16 cellular contexts compared by ENCODE assay signal in the genomic region with DNA sequence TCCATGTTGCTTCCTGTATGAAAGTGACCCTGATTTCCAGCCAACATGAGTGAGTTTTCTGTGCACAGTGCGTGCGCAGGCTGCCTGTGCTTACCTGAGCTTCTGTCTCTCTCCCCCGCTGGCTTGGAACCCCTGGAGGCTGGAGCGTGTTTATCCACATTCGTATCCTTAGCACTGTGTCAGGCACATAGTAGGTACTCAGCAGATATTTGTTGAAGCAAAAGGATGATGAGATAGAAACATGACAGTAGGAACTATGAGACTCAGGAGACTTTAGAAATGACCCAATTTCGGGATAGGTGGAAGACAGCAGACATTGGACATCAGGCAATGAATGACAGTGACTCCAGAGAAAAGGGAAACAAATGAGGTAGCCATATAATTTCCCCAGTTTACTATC. TPM values are rescaled to one million over a fixed set of nuclear protein-coding genes. Genes with fewer than 3 reads are reported as not detected.
DNase-seq lines count a peak whose midpoint lies in the region; ATAC-seq and TF ChIP-seq lines count a peak whose summit lies in the region.
"Had no signal": no experiment of that assay in that cellular context is flagged by ENCODE, and none has a peak within 500 bp of the region (broad histone marks: within the 10 kb centered on the region; RNA-seq: fewer than 3 reads in every experiment).

No MANE protein-coding gene starts in this region.

- no peak for TF ChIP-seq POLR2A in body of pancreas (IDR thresholded peaks at IDR 0.05)

- ATAC-seq in body of pancreas = peak; percentile 12
- ATAC-seq in GM18909 (IDR thresholded peaks at IDR 0.05; ENCODE audit: poor library complexity, unreplicated experiment) = no peak
- no peak for ATAC-seq in GM18867 (IDR thresholded peaks at IDR 0.05; ENCODE audit: unreplicated experiment)

- peak overlapping the region in 8 of 11 experiments; percentile 26 to 81 (median 69); a peak in 12 of 22 replicates for H3K4me2 ChIP-seq in BLaER1 treated with 17β-estradiol and CSF1 and Interleukin-3, amounts not matched to agents 10 nM and 100 nM

- H3K9ac ChIP-seq in BLaER1 treated with 17β-estradiol and CSF1 and Interleukin-3, amounts not matched to agents 10 nM and 100 nM = no peak overlapping the region
- no peak overlapping the region for H3K9ac ChIP-seq in stomach smooth muscle (ENCODE audit: low read length in 2 of 2)

- peaks cover 8 to 20% (median 15%) of the 10 kb centered on the region in 10 experiments; a peak in 19 of 20 replicates for H3K4me1 ChIP-seq in BLaER1 treated with 17β-estradiol and CSF1 and Interleukin-3, amounts not matched to agents 10 nM and 100 nM
- H3K4me1 ChIP-seq in body of pancreas (no peaks in the 10 kb centered on the region), stomach smooth muscle (ENCODE audit: control insufficient read depth, insufficient read depth, low read length) (peaks cover 19% of the 10 kb centered on the region)

- CTCF ChIA-PET in GM10248 (lab: Yijun Ruan, JAX) = interaction anchor here (1.1 to 5.0 kb wide), 8 partner anchors 11 to 142 kb away, joined by 3 to 33 read pairs (median 3); no protein-coding TSS in a partner anchor

- H3K9me3 ChIP-seq in BLaER1 treated with 17β-estradiol and CSF1 and Interleukin-3, amounts not matched to agents 10 nM and 100 nM (replicated peaks in 1 of 11) = no peaks in the 10 kb centered on the region
- H3K9me3 ChIP-seq in body of pancreas (no peaks in the 10 kb centered on the region), stomach smooth muscle (ENCODE audit: control insufficient read depth in 2 of 2, low read length in 2 of 2) (no peaks in the 10 kb centered on the region)

- H4K20me1 ChIP-seq in BLaER1 treated with 17β-estradiol and CSF1 and Interleukin-3, amounts not matched to agents 10 nM and 100 nM = no peaks in the 10 kb centered on the region

- no peak overlapping the region for H3K4me3 ChIP-seq in BLaER1 treated with 17β-estradiol and CSF1 and Interleukin-3, amounts not matched to agents 10 nM and 100 nM
- no peak overlapping the region for H3K4me3 ChIP-seq in body of pancreas
- H3K4me3 ChIP-seq in stomach smooth muscle (ENCODE audit: low read length in 2 of 2) = no peak overlapping the region

- H3K36me3 ChIP-seq in BLaER1 treated with 17β-estradiol and CSF1 and Interleukin-3, amounts not matched to agents 10 nM and 100 nM = no peaks in the 10 kb centered on the region
- no peaks in the 10 kb centered on the region for H3K36me3 ChIP-seq in body of pancreas (replicated peaks in 1 of 2; ENCODE audit: insufficient read depth in 1 of 2, low read depth in 2 of 2)
- no peaks in the 10 kb centered on the region for H3K36me3 ChIP-seq in stomach smooth muscle (ENCODE audit: control insufficient read depth in 2 of 2, insufficient read depth in 2 of 2, low read length in 2 of 2)

- H3K27ac ChIP-seq in BLaER1 treated with 17β-estradiol and CSF1 and Interleukin-3, amounts not matched to agents 10 nM and 100 nM = no peak overlapping the region
- H3K27ac ChIP-seq in body of pancreas = peak overlapping the region in 2 of 4 donors; percentile 3 to 55
- H3K27ac ChIP-seq in layer of hippocampus (ENCODE audit: low read depth, low read length) = peak overlapping the region; percentile 49
- peak overlapping the region; percentile 31 for H3K27ac ChIP-seq in stomach smooth muscle (ENCODE audit: low read length)
- H3K27ac ChIP-seq: C4-2B had no signal

- POLR2A ChIA-PET in GM10248 (lab: Yijun Ruan, JAX) = no interaction called here

- TF ChIP-seq CTCF in body of pancreas (IDR thresholded peaks at IDR 0.05) (no peak), GM10248 (IDR thresholded peaks at IDR 0.05; ENCODE audit: control extremely low read depth, extremely low read depth, low read depth, missing control alignments) (no peak)

- WGBS in body of pancreas, 2 donors = 93 to 95% methylated on average over 6 of the region's 6 CpGs

- intact Hi-C loops in body of pancreas (cut with DNase I) = no loop called here

- DNase-seq in body of pancreas (no peak), GM10248 (ENCODE audit: extremely low spot score) (no peak)
- DNase-seq: DMS 273 treated with DMSO at 0.1 percent for 48 hours, GDM1, Karpas-422, NCI-H1105 treated with DMSO at 0.1 percent for 48 hours, NCI-H1694 treated with DMSO at 0.1 percent for 48 hours, NCI-H2107, NCI-H2227 treated with DMSO at 0.1 percent for 48 hours, NCI-H524 had no signal

- no peaks in the 10 kb centered on the region for H3K27me3 ChIP-seq in BLaER1 treated with 17β-estradiol and CSF1 and Interleukin-3, amounts not matched to agents 10 nM and 100 nM
- H3K27me3 ChIP-seq in body of pancreas = no peaks in the 10 kb centered on the region
- H3K27me3 ChIP-seq in layer of hippocampus (ENCODE audit: control insufficient read depth, insufficient read depth, low read length) = no peaks in the 10 kb centered on the region
- no peaks in the 10 kb centered on the region for H3K27me3 ChIP-seq in stomach smooth muscle (ENCODE audit: control insufficient read depth in 1 of 2, insufficient read depth in 2 of 2, low read length in 2 of 2)

RNA-seq across cellular contexts. Expression of gene TUBB2B, which starts 15.2 kb away (rescaled TPM):
- 10 to 100 TPM in 1 of 2 donors, 1 to 10 TPM in 1; 1.3 to 10.6 TPM for total RNA-seq in body of pancreas

RNA-seq across cellular contexts. Expression of gene PSMG4, which starts 46.5 kb away (rescaled TPM):
- total RNA-seq in body of pancreas = 10 to 100 TPM; 10.9 to 11.2 TPM

RNA-seq across cellular contexts. Expression of gene TUBB2A, which starts 54.9 kb away (rescaled TPM):
- total RNA-seq in body of pancreas = 10 to 100 TPM; 44.9 to 54.1 TPM

Comparison
In these comparisons a context has a peak if more than half of its experiments do, and no peak if none do; other contexts are left out.
1. H3K27ac ChIP-seq: peak in layer of hippocampus (single experiment) and stomach smooth muscle (single experiment); none in BLaER1 treated with 17β-estradiol and CSF1 and Interleukin-3, amounts not matched to agents 10 nM and 100 nM (0 of 11).